Comparison of ENCODE assay signal across 1 cellular context in genomic region chr2:160522951-160523700, GRCh38.
TF ChIP-seq lines count a peak whose summit lies in the region.

No MANE protein-coding gene starts in this region.

TF ChIP-seq in GM23338, 12 proteins besides CTCF, POLR2A, EP300 and RAD21 (continued from another document):
- TF ChIP-seq JUNB (IDR thresholded peaks at IDR 0.05; ENCODE audit: unreplicated experiment) (no peak), ZNF114 (CRISPR knock-in tag; IDR thresholded peaks at IDR 0.05) (no peak), ZNF462 (CRISPR knock-in tag; IDR thresholded peaks at IDR 0.05) (no peak), EZH2phosphoT487 (IDR thresholded peaks at IDR 0.05; ENCODE audit: unreplicated experiment) (no peak), POLR2AphosphoS5 (IDR thresholded peaks at IDR 0.05; ENCODE audit: low read depth) (no peak), EZH2 (IDR thresholded peaks at IDR 0.05; ENCODE audit: low read depth, unreplicated experiment) (no peak), ZNF331 (CRISPR knock-in tag; IDR thresholded peaks at IDR 0.05; ENCODE audit: low read depth) (no peak)
